ENCODE assay signal across 28 cellular contexts in genomic region chr1:5664081-5664480, GRCh38.
"Had no signal": no experiment of that assay in that cellular context is flagged by ENCODE, and none has a peak within 500 bp of the region (broad histone marks: within the 10 kb centered on the region; RNA-seq: fewer than 3 reads in every experiment).

No MANE protein-coding gene starts in this region.

- H3K36me3 Mint-ChIP-seq: mesothelial cell of epicardium; naive B cell; natural killer cell; stimulated activated memory B cell treated with anti-CD40 and anti-IgM and Interleukin-4, amounts not matched to agents 10 μg/mL and 1 μg/mL and 100 μg/mL, for 72 hours had no signal

- H3K36me3 ChIP-seq: left lung, lower lobe of right lung, pancreas, prostate gland, thyroid gland, transverse colon, upper lobe of left lung, vagina had no signal

- H3K4me3 Mint-ChIP-seq: mesothelial cell of epicardium; naive B cell; natural killer cell; nephron progenitor cell; stimulated activated memory B cell treated with anti-CD40 and anti-IgM and Interleukin-4, amounts not matched to agents 10 μg/mL and 1 μg/mL and 100 μg/mL, for 72 hours; stimulated activated naive CD8-positive, alpha-beta T cell treated with anti-CD3 and anti-CD28 coated beads, Interleukin-15, amount 100 ng/mL, for 72 hours had no signal

- H3K27me3 Mint-ChIP-seq: stimulated activated naive CD8-positive, alpha-beta T cell treated with anti-CD3 and anti-CD28 coated beads, Interleukin-15, amount 100 ng/mL, for 72 hours had no signal

- H3K27ac ChIP-seq: left lung, lower lobe of right lung, pancreas, prostate gland, thyroid gland, transverse colon, upper lobe of left lung, vagina had no signal

- ATAC-seq: left colon; left lung; lower lobe of right lung; natural killer cell; pancreas; right cardiac atrium; stimulated activated memory B cell treated with anti-CD40 and anti-IgM and Interleukin-4, amounts not matched to agents 10 μg/mL and 1 μg/mL and 100 μg/mL, for 72 hours; stimulated activated naive CD8-positive, alpha-beta T cell treated with anti-CD3 and anti-CD28 coated beads, Interleukin-15, amount 100 ng/mL, for 72 hours had no signal

- H3K27me3 ChIP-seq: pancreas, thyroid gland, transverse colon, upper lobe of left lung, vagina had no signal

- H3K4me2 ChIP-seq: smooth muscle cell had no signal

- H3K9me3 ChIP-seq: left lung, lower lobe of right lung, pancreas, prostate gland, thyroid gland, transverse colon, upper lobe of left lung, vagina had no signal

- H3K4me1 ChIP-seq: left lung, lower lobe of right lung, pancreas, prostate gland, thyroid gland, transverse colon had no signal

- H3K4me1 Mint-ChIP-seq: mesothelial cell of epicardium; naive B cell; natural killer cell; nephron progenitor cell; stimulated activated memory B cell treated with anti-CD40 and anti-IgM and Interleukin-4, amounts not matched to agents 10 μg/mL and 1 μg/mL and 100 μg/mL, for 72 hours had no signal

- DNase-seq: hippocampal formation; kidney glomerular epithelial cell; left colon; lower lobe of right lung; mammary epithelial cell; mesenchymal stem cell; naive B cell; natural killer cell; nephron progenitor cell; retina; right cardiac atrium; stimulated activated CD4-positive, alpha-beta T cell treated with anti-CD3 and anti-CD28 coated beads, Interleukin-1b, Interleukin-23, amount 100 ng/mL, for 48 hours; stimulated activated CD4-positive, alpha-beta T cell treated with anti-CD3 and anti-CD28 coated beads, Interleukin-2, amount 100 ng/mL, for 48 hours; stimulated activated CD4-positive, alpha-beta T cell treated with anti-CD3 and anti-CD28 coated beads, Interleukin-4, amount 100 ng/mL, for 4 hours; stimulated activated CD8-positive, alpha-beta memory T cell treated with anti-CD3 and anti-CD28 coated beads, Interleukin-4, amount 100 ng/mL, for 48 hours; stimulated activated naive CD4-positive, alpha-beta T cell treated with Interleukin-2 at 50 U/mL for 16 hours; stimulated activated naive CD8-positive, alpha-beta T cell treated with anti-CD3 and anti-CD28 coated beads, Interleukin-15, amount 100 ng/mL, for 72 hours; substantia nigra; thyroid gland; transverse colon; upper lobe of left lung had no signal

- H3K9me3 Mint-ChIP-seq: natural killer cell; stimulated activated naive CD8-positive, alpha-beta T cell treated with anti-CD3 and anti-CD28 coated beads, Interleukin-15, amount 100 ng/mL, for 72 hours had no signal

- H3K27ac Mint-ChIP-seq: mesothelial cell of epicardium; naive B cell; natural killer cell; nephron progenitor cell; stimulated activated memory B cell treated with anti-CD40 and anti-IgM and Interleukin-4, amounts not matched to agents 10 μg/mL and 1 μg/mL and 100 μg/mL, for 72 hours had no signal

- H3K4me3 ChIP-seq: left lung, lower lobe of right lung, pancreas, prostate gland, smooth muscle cell, thyroid gland, transverse colon, upper lobe of left lung, vagina had no signal
